22 cellular contexts compared by ENCODE assay signal in the genomic region with DNA sequence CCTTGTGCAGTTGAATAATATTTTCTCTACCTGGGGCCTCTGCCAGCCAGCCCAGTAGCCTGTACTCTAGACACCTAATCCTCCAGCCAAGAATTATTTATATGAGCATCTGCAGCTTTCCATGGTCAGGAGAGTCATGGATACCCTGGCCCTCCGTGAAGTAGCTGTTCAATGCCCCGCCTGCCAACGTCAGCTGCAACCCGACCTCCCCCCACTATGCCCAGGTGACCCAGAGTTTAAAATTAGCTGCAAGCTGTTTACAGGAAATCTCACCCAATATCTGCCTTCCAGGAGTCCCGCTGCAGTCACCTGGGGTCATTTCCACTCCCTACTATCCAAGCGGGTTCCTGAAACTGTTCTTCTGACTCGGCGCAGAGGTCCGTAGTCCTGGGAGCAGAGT. TPM values are rescaled to one million over a fixed set of nuclear protein-coding genes. Genes with fewer than 3 reads are reported as not detected.
"Had no signal": no experiment of that assay in that cellular context is flagged by ENCODE, and none has a peak within 500 bp of the region (broad histone marks: within the 10 kb centered on the region; RNA-seq: fewer than 3 reads in every experiment).

No MANE protein-coding gene starts in this region.

- H3K36me3 ChIP-seq: tibial nerve, upper lobe of right lung had no signal

- H3K4me3 ChIP-seq: hepatocyte, skin epidermis, testis, tibial nerve, upper lobe of right lung had no signal

- ATAC-seq: esophagus mucosa; left cardiac atrium; naive thymus-derived CD4-positive, alpha-beta T cell; sciatic nerve; stimulated activated naive B cell treated with anti-CD40 and anti-IgM and Interleukin-4, amounts not matched to agents 10 μg/mL and 1 μg/mL and 100 μg/mL, for 72 hours; stimulated activated naive CD8-positive, alpha-beta T cell treated with anti-CD3 and anti-CD28 coated beads, Interleukin-15, amount 100 ng/mL, for 72 hours; upper lobe of right lung had no signal

- H3K79me2 ChIP-seq: hepatocyte had no signal

- H3K9me3 ChIP-seq: testis, tibial nerve, upper lobe of right lung had no signal

- DNase-seq: effector memory CD4-positive, alpha-beta T cell; head of caudate nucleus; kidney; left cardiac atrium; mammary epithelial cell; naive thymus-derived CD4-positive, alpha-beta T cell; nephron progenitor cell; stimulated activated CD4-positive, alpha-beta T cell treated with anti-CD3 and anti-CD28 coated beads, Interleukin-2, amount 100 ng/mL, for 24 hours; stimulated activated CD4-positive, alpha-beta T cell treated with anti-CD3 and anti-CD28 coated beads, Interleukin-4, amount 100 ng/mL, for 4 hours; stimulated activated naive B cell treated with anti-CD40 and anti-IgM and Interleukin-4, amounts not matched to agents 10 μg/mL and 1 μg/mL and 100 μg/mL, for 72 hours; stimulated activated naive CD8-positive, alpha-beta T cell treated with anti-CD3 and anti-CD28 coated beads, Interleukin-15, amount 100 ng/mL, for 72 hours; testis; upper lobe of right lung had no signal

- H2AFZ ChIP-seq: hepatocyte had no signal

- H3K4me2 ChIP-seq: hepatocyte had no signal

- H3K4me1 ChIP-seq: testis, tibial nerve, upper lobe of right lung had no signal

- H3K27me3 ChIP-seq: hepatocyte, testis, tibial nerve, upper lobe of right lung had no signal

- H3K27ac ChIP-seq: hepatocyte, skin epidermis, testis, tibial nerve, upper lobe of right lung had no signal

RNA-seq across cellular contexts. Expression of gene SDR42E2, which starts 12.3 kb away (rescaled TPM):
- total RNA-seq: esophagus mucosa, fibroblast of villous mesenchyme, hepatocyte, kidney, left cardiac atrium, lower leg skin, mammary epithelial cell, mesenteric fat pad, omental fat pad, sciatic nerve, tibial nerve had no signal
- polyA plus RNA-seq: hepatocyte, mammary epithelial cell had no signal
